8 cellular contexts compared by ENCODE assay signal in the genomic region with DNA sequence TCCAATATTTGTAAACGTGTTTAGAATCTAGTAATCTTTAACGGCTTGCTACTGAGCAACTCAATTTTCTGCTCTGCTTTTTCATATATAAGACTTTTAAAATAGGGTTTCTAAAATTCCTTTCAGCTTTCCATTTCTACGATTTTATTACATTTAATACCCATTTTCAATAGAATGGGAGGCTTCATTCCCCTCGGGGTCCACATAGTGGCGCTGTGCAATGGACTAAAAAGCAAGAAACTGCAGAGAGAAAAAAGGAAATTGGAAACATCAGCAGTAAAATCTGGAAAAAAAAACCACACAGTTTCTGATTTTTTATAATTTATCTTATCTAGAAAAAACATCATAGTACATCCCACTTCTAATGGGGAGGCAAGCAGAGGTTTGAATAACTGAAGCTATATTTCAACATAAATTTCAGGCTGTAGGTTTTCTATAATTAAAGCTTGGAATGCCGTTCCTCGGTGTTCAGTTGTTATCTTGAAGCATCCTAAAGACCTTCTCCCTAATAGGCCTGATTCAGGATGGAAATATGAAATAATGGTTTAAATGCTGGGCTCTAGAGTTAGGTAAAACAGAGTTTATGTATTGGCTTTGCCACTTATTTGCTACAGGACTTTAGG. TPM values are rescaled to one million over a fixed set of nuclear protein-coding genes. Genes with fewer than 3 reads are reported as not detected.
DNase-seq lines count a peak whose midpoint lies in the region; ATAC-seq and TF ChIP-seq lines count a peak whose summit lies in the region.

No MANE protein-coding gene starts in this region.

- H3K4me3 ChIP-seq in BJ (ENCODE audit: low read depth, low read length) (no peak overlapping the region), HEK293 (ENCODE audit: low read depth, low read length) (no peak overlapping the region), body of pancreas (no peak overlapping the region), transverse colon (no peak overlapping the region), mesendoderm (ENCODE audit: low read length) (no peak overlapping the region)

- in situ Hi-C loops in transverse colon (cut with MboI; ENCODE audit: low pct_ligation_motif_present in 1 of 4, low pct_unique_long_range_greater_than_20kb in 1 of 4, low sequenced_read_pairs in 3 of 4): loop anchor here (10.0 to 25.0 kb wide), 5 partner anchors 148 to 229 kb away; no protein-coding TSS in a partner anchor

- TF ChIP-seq POLR2A in body of pancreas (IDR thresholded peaks at IDR 0.05): no peak
- no peak for TF ChIP-seq POLR2A in transverse colon (IDR thresholded peaks at IDR 0.05)

- H3K56ac ChIP-seq in mesendoderm (ENCODE audit: low read length): no peak overlapping the region

- POLR2A ChIA-PET in BJ (lab: Charles Lee): interaction anchor here (0.7 kb wide), 1 partner anchor 156 kb away, joined by 3 read pairs; no protein-coding TSS in a partner anchor
- POLR2A ChIA-PET in HEK293 (lab: Yijun Ruan, JAX): interaction anchor here (0.7 to 1.8 kb wide), 3 partner anchors 114 to 194 kb away, joined by 3 to 12 read pairs (median 4); no protein-coding TSS in a partner anchor

- no peak overlapping the region for H2BK15ac ChIP-seq in mesendoderm (replicated peaks; ENCODE audit: low read depth)

- H3K4me2 ChIP-seq in mesendoderm (ENCODE audit: low read length): no peak overlapping the region

- no peak overlapping the region for H4K5ac ChIP-seq in mesendoderm (ENCODE audit: low read length)

- WGBS in body of pancreas, 2 donors: 14 to 17% methylated on average over 7 of the region's 7 CpGs
- WGBS in transverse colon (ENCODE audit: low coverage in 1 of 2), 2 donors: 19 to 29% methylated on average over 7 of the region's 7 CpGs
- no CpG with 5 or more reads among the region's 7 CpGs for WGBS in mesendoderm (ENCODE audit: extremely low coverage, insufficient coverage, low lambda C conversion rate)

- no peaks in the 10 kb centered on the region for H3K9me3 ChIP-seq in HEK293 (ENCODE audit: control insufficient read depth, insufficient read depth, low read depth, low read length)
- no peaks in the 10 kb centered on the region for H3K9me3 ChIP-seq in body of pancreas
- no peaks in the 10 kb centered on the region for H3K9me3 ChIP-seq in transverse colon

- H3K36me3 ChIP-seq in BJ (ENCODE audit: control insufficient read depth, insufficient read depth, low read length) (no peaks in the 10 kb centered on the region), HEK293 (ENCODE audit: control insufficient read depth in 2 of 2, insufficient read depth in 1 of 2, low read length in 2 of 2) (no peaks in the 10 kb centered on the region), body of pancreas (replicated peaks in 1 of 2; ENCODE audit: insufficient read depth in 1 of 2, low read depth in 2 of 2) (no peaks in the 10 kb centered on the region), transverse colon (no peaks in the 10 kb centered on the region), mesendoderm (ENCODE audit: control insufficient read depth, insufficient read depth, low read length) (no peaks in the 10 kb centered on the region)

- CTCF ChIA-PET in BJ (lab: Yijun Ruan, JAX) (interaction anchor here (0.6 to 15.8 kb wide), 31 partner anchors 9 to 236 kb away, joined by 3 to 321 read pairs (median 4); a partner anchor contains a TSS), HEK293 (lab: Yijun Ruan, JAX) (interaction anchor here (0.6 to 10.3 kb wide), 46 partner anchors 10 to 394 kb away, joined by 3 to 273 read pairs (median 5); no protein-coding TSS in a partner anchor)

- intact Hi-C loops in body of pancreas (cut with DNase I) (loop anchor here (10.0 kb wide), 1 partner anchor 161 kb away; no protein-coding TSS in a partner anchor), transverse colon (cut with DNase I; ENCODE audit: low total_unique reads) (loop anchor here (5.0 kb wide), 1 partner anchor 158 kb away; no protein-coding TSS in a partner anchor)

- no peak overlapping the region for H2AK5ac ChIP-seq in mesendoderm (ENCODE audit: low read length)

- H3K27me3 ChIP-seq in BJ (ENCODE audit: control insufficient read depth, insufficient read depth, low read length) (peaks cover 4% of the 10 kb centered on the region), body of pancreas (no peaks in the 10 kb centered on the region), transverse colon (peaks cover 19% of the 10 kb centered on the region), mesendoderm (ENCODE audit: insufficient read depth, low read length, poor library complexity) (no peaks in the 10 kb centered on the region)

- no peak for DNase-seq in BJ (ENCODE audit: low read depth)
- DNase-seq in RPMI7951 (ENCODE audit: low read depth): peak; percentile 47
- DNase-seq in body of pancreas: peak; percentile 33 to 62 (median 52)
- peak; percentile 50 for DNase-seq in kidney tubule cell (ENCODE audit: low spot score)
- DNase-seq in transverse colon: peak; percentile 47
- DNase-seq in mesendoderm: no peak

- no peak overlapping the region for H3K9ac ChIP-seq in mesendoderm (ENCODE audit: low read length)

- H3K27ac ChIP-seq in HEK293 (ENCODE audit: extremely low read depth, low read depth, low read length): no peak overlapping the region
- H3K27ac ChIP-seq in body of pancreas: no peak overlapping the region
- no peak overlapping the region for H3K27ac ChIP-seq in transverse colon
- no peak overlapping the region for H3K27ac ChIP-seq in mesendoderm (ENCODE audit: low read depth, low read length)

- no peaks in the 10 kb centered on the region for H3K79me2 ChIP-seq in mesendoderm (ENCODE audit: control insufficient read depth, insufficient read depth, low read length)

- H3K4me1 ChIP-seq in HEK293 (ENCODE audit: control insufficient read depth, insufficient read depth, low read length): no peaks in the 10 kb centered on the region
- H3K4me1 ChIP-seq in body of pancreas: no peaks in the 10 kb centered on the region
- H3K4me1 ChIP-seq in transverse colon: no peaks in the 10 kb centered on the region
- H3K4me1 ChIP-seq in mesendoderm (ENCODE audit: control insufficient read depth, low read depth, low read length): no peaks in the 10 kb centered on the region

- TF ChIP-seq CTCF in BJ (IDR thresholded peaks at IDR 0.05; ENCODE audit: insufficient read depth, low read depth, low read length) (peak; percentile 91), HEK293 (tag by site-specific recombination; IDR thresholded peaks at IDR 0.05) (no peak), body of pancreas (IDR thresholded peaks at IDR 0.05) (peak; percentile 56 to 81 (median 74)), transverse colon (IDR thresholded peaks at IDR 0.05) (peak; percentile 64 to 75 (median 73))

- H2BK120ac ChIP-seq in mesendoderm (ENCODE audit: low read depth, low read length): no peak overlapping the region

- ATAC-seq in body of pancreas (peak; percentile 45), HG02840 (IDR thresholded peaks at IDR 0.05; ENCODE audit: low FRiP score, unreplicated experiment) (no peak)

- H3K18ac ChIP-seq in mesendoderm (ENCODE audit: low read length): no peak overlapping the region

- H3K79me1 ChIP-seq in mesendoderm (ENCODE audit: low read length): no peaks in the 10 kb centered on the region

- no peak overlapping the region for H3K23ac ChIP-seq in mesendoderm (ENCODE audit: low read length)

- H4K8ac ChIP-seq in mesendoderm (ENCODE audit: low read depth, low read length): no peak overlapping the region

- no peak overlapping the region for H2BK5ac ChIP-seq in mesendoderm (ENCODE audit: low read length)

- TF ChIP-seq EP300 in transverse colon (IDR thresholded peaks at IDR 0.05; ENCODE audit: low read depth): no peak

- no peak overlapping the region for H3K4ac ChIP-seq in mesendoderm (ENCODE audit: low read depth, low read length)

TF ChIP-seq in HEK293, 187 proteins besides CTCF, POLR2A, EP300 and RAD21:
- no peak for TF ChIP-seq ZNF416 (tag by site-specific recombination; IDR thresholded peaks at IDR 0.05)
- 0 out of 2 replicates have a peak, but pooled peaks have one; percentile 30 for TF ChIP-seq PRDM1 (tag by site-specific recombination; IDR thresholded peaks at IDR 0.05)
- peak; percentile 67 for TF ChIP-seq ZNF654 (tag by site-specific recombination; IDR thresholded peaks at IDR 0.05; ENCODE audit: low read depth)
TF ChIP-seq in HEK293: peak in this region for 2.

RNA-seq across cellular contexts. Expression of a gene that starts 18.7 kb away (rescaled TPM):
- 4.4 and 5.7 TPM in 2 replicates for polyA plus RNA-seq in BJ (2011; rRNA removed)
- 3.0 and 3.9 TPM in 2 replicates for polyA minus RNA-seq in BJ (2011; rRNA and poly(A)+ RNA removed)
- total RNA-seq in RPMI7951 (2014; rRNA removed; shearing (Covaris generic)): 4.6 and 5.0 TPM in 2 replicates
- total RNA-seq in body of pancreas: 1 to 10 TPM; 2.3 TPM
- total RNA-seq in transverse colon: 1 to 10 TPM in 3 of 4 donors, not detected in 1; 2.0 to 5.2 (median 4.4) TPM
- polyA plus RNA-seq in mesendoderm (2013, experiment 1 of 2): 1.2 TPM
- polyA plus RNA-seq in mesendoderm (2013, experiment 2 of 2): 1.2 TPM

RNA-seq across cellular contexts. Expression of a gene that starts 25.5 kb away (rescaled TPM):
- not detected in 2 replicates for polyA plus RNA-seq in BJ (2011; rRNA removed)
- polyA minus RNA-seq in BJ (2011; rRNA and poly(A)+ RNA removed): not detected in 2 replicates
- 0.36 TPM in 1 of 2 replicates, not detected in the other for total RNA-seq in RPMI7951 (2014; rRNA removed; shearing (Covaris generic))
- total RNA-seq in body of pancreas (not detected), transverse colon (1 to 10 TPM in 1 of 4 donors, under 1 TPM in 1, not detected in 2; 0.41 to 1.7 TPM)
- polyA plus RNA-seq in mesendoderm (2013, experiment 1 of 2): 0.31 TPM
- polyA plus RNA-seq in mesendoderm (2013, experiment 2 of 2): 0.45 TPM

Comparison
In these comparisons a context has a peak if more than half of its experiments do, and no peak if none do; other contexts are left out.
1. DNase-seq: peak in RPMI7951 (single experiment), body of pancreas (4 of 4), kidney tubule cell (single experiment) and transverse colon (single experiment); none in BJ (single experiment) and mesendoderm (single experiment).